In the genomic region with DNA sequence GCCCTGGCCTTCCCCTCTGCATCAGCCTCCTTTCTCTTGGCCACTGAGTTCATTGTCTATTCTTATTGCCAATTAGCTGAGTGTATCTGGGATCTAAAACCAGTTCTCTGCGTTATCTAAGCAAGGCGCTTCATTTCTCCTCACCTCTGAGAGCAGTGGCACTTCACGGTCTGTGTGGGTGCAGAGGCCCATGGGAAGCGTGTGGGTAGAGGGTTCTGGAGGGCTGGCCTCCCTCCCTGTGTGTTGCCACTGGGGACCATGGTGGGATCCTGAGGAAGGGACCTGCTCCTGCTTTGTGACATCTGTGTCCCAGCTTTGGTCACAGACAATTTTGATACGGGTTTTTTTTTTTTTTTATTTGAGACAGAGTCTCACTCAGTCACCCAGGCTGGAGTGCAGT, we compare ENCODE assay signal across 20 cellular contexts. TPM values are rescaled to one million over a fixed set of nuclear protein-coding genes. Genes with fewer than 3 reads are reported as not detected.
DNase-seq lines count a peak whose midpoint lies in the region; ATAC-seq and TF ChIP-seq lines count a peak whose summit lies in the region.
"Had no signal": no experiment of that assay in that cellular context is flagged by ENCODE, and none has a peak within 500 bp of the region (broad histone marks: within the 10 kb centered on the region; RNA-seq: fewer than 3 reads in every experiment).

No MANE protein-coding gene starts in this region.

- intact Hi-C loops in activated naive CD4-positive, alpha-beta T cell treated with anti-CD3 and anti-CD28 coated beads for 36 hours (cut with micrococcal nuclease): no loop called here

- H3K4me1 Mint-ChIP-seq in activated naive CD4-positive, alpha-beta T cell treated with anti-CD3 and anti-CD28 coated beads for 36 hours (ENCODE audit: low read depth): peaks cover 9% of the 10 kb centered on the region
- no peaks in the 10 kb centered on the region for H3K4me1 Mint-ChIP-seq in activated naive CD4-positive, alpha-beta T cell treated with anti-CD3 and anti-CD28 coated beads, Interleukin-2, amount 10 ng/mL, durations not matched to agents 7 days and 5 days
- peaks cover 0 to 6% of the 10 kb centered on the region in 2 donors for H3K4me1 Mint-ChIP-seq in effector memory CD8-positive, alpha-beta T cell (ENCODE audit: low read depth in 2 of 2)
- H3K4me1 Mint-ChIP-seq in stimulated activated naive B cell treated with anti-CD40 and anti-IgM and Interleukin-4, amounts not matched to agents 10 μg/mL and 1 μg/mL and 100 μg/mL, for 72 hours: peaks cover 11 to 48% of the 10 kb centered on the region in 2 donors

- H3K27ac Mint-ChIP-seq in activated naive CD4-positive, alpha-beta T cell treated with anti-CD3 and anti-CD28 coated beads for 36 hours: peak overlapping the region; percentile 41
- no peak overlapping the region for H3K27ac Mint-ChIP-seq in activated naive CD4-positive, alpha-beta T cell treated with anti-CD3 and anti-CD28 coated beads, Interleukin-2, amount 10 ng/mL, durations not matched to agents 7 days and 5 days
- H3K27ac Mint-ChIP-seq in effector memory CD8-positive, alpha-beta T cell: peak overlapping the region; percentile 1 to 58
- peak overlapping the region; percentile 48 for H3K27ac Mint-ChIP-seq in stimulated activated naive B cell treated with anti-CD40 and anti-IgM and Interleukin-4, amounts not matched to agents 10 μg/mL and 1 μg/mL and 100 μg/mL, for 72 hours
- H3K27ac Mint-ChIP-seq: activated T-helper 2 cell treated with anti-CD3 and anti-CD28 coated beads, Interferon-gamma antibody, Interleukin-2, Interleukin-4, amounts not matched to agents 10 μg/mL and 5 μg/mL and 100 μg/mL, durations not matched to agents 14 hours and 24 hours and 36 hours had no signal

- no peak for DNase-seq in activated naive CD4-positive, alpha-beta T cell treated with anti-CD3 and anti-CD28 coated beads for 36 hours
- no peak for DNase-seq in activated naive CD4-positive, alpha-beta T cell treated with anti-CD3 and anti-CD28 coated beads, Interleukin-2, amount 10 ng/mL, durations not matched to agents 7 days and 5 days
- DNase-seq in effector memory CD8-positive, alpha-beta T cell: no peak
- DNase-seq in stimulated activated naive B cell treated with anti-CD40 and anti-IgM and Interleukin-4, amounts not matched to agents 10 μg/mL and 1 μg/mL and 100 μg/mL, for 72 hours: no peak
- DNase-seq in NCI-H1436 (lab: John Stamatoyannopoulos, UW): no peak
- no peak for DNase-seq in GM10248 (ENCODE audit: extremely low spot score)
- DNase-seq: activated CD8-positive, alpha-beta memory T cell treated with anti-CD3 and anti-CD28 coated beads for 24 hours; DMS79; H7; heart left ventricle; KBM-7; lower lobe of right lung; MV-4-11; NCI-H2081; NCI-H510A; stimulated activated CD4-positive, alpha-beta T cell treated with anti-CD3 and anti-CD28 coated beads, Interleukin-12 subunit alpha, Interleukin-12 subunit beta, amount 100 ng/mL, for 4 hours; thyroid gland had no signal

- CTCF ChIA-PET in activated naive CD4-positive, alpha-beta T cell treated with anti-CD3 and anti-CD28 coated beads for 36 hours (lab: Charles Lee): interaction anchor here (0.5 kb wide), 1 partner anchor 82 kb away, joined by 3 read pairs; no protein-coding TSS in a partner anchor
- CTCF ChIA-PET in activated naive CD4-positive, alpha-beta T cell treated with anti-CD3 and anti-CD28 coated beads, Interleukin-2, amount 10 ng/mL, durations not matched to agents 7 days and 5 days (lab: Charles Lee): no interaction called here
- CTCF ChIA-PET in GM10248 (lab: Yijun Ruan, JAX): interaction anchor here (0.8 to 1.2 kb wide), 2 partner anchors 14 to 84 kb away, joined by 3 to 5 read pairs; no protein-coding TSS in a partner anchor

- no peak for TF ChIP-seq CTCF in GM10248 (IDR thresholded peaks at IDR 0.05; ENCODE audit: control extremely low read depth, extremely low read depth, low read depth, missing control alignments)

- no peaks in the 10 kb centered on the region for H3K9me3 Mint-ChIP-seq in activated naive CD4-positive, alpha-beta T cell treated with anti-CD3 and anti-CD28 coated beads for 36 hours
- H3K9me3 Mint-ChIP-seq in activated naive CD4-positive, alpha-beta T cell treated with anti-CD3 and anti-CD28 coated beads, Interleukin-2, amount 10 ng/mL, durations not matched to agents 7 days and 5 days: no peaks in the 10 kb centered on the region
- H3K9me3 Mint-ChIP-seq in effector memory CD8-positive, alpha-beta T cell: no peaks in the 10 kb centered on the region
- H3K9me3 Mint-ChIP-seq in stimulated activated naive B cell treated with anti-CD40 and anti-IgM and Interleukin-4, amounts not matched to agents 10 μg/mL and 1 μg/mL and 100 μg/mL, for 72 hours: no peaks in the 10 kb centered on the region
- H3K9me3 Mint-ChIP-seq: activated T-helper 2 cell treated with anti-CD3 and anti-CD28 coated beads, Interferon-gamma antibody, Interleukin-2, Interleukin-4, amounts not matched to agents 10 μg/mL and 5 μg/mL and 100 μg/mL, durations not matched to agents 14 hours and 24 hours and 36 hours had no signal

- peaks cover 28% of the 10 kb centered on the region for H3K36me3 Mint-ChIP-seq in activated naive CD4-positive, alpha-beta T cell treated with anti-CD3 and anti-CD28 coated beads for 36 hours (ENCODE audit: low read depth)
- H3K36me3 Mint-ChIP-seq in activated naive CD4-positive, alpha-beta T cell treated with anti-CD3 and anti-CD28 coated beads, Interleukin-2, amount 10 ng/mL, durations not matched to agents 7 days and 5 days: peaks cover 35% of the 10 kb centered on the region
- H3K36me3 Mint-ChIP-seq in effector memory CD8-positive, alpha-beta T cell (ENCODE audit: insufficient read depth): peaks cover 41% of the 10 kb centered on the region
- H3K36me3 Mint-ChIP-seq in stimulated activated naive B cell treated with anti-CD40 and anti-IgM and Interleukin-4, amounts not matched to agents 10 μg/mL and 1 μg/mL and 100 μg/mL, for 72 hours: peaks cover 43 to 57% of the 10 kb centered on the region in 2 donors

- POLR2A ChIA-PET in GM10248 (lab: Yijun Ruan, JAX): interaction anchor here (0.6 kb wide), 1 partner anchor 37 kb away, joined by 3 read pairs; no protein-coding TSS in a partner anchor

- H3K4me3 Mint-ChIP-seq in activated naive CD4-positive, alpha-beta T cell treated with anti-CD3 and anti-CD28 coated beads for 36 hours: no peak overlapping the region
- no peak overlapping the region for H3K4me3 Mint-ChIP-seq in activated naive CD4-positive, alpha-beta T cell treated with anti-CD3 and anti-CD28 coated beads, Interleukin-2, amount 10 ng/mL, durations not matched to agents 7 days and 5 days
- no peak overlapping the region for H3K4me3 Mint-ChIP-seq in effector memory CD8-positive, alpha-beta T cell
- H3K4me3 Mint-ChIP-seq in stimulated activated naive B cell treated with anti-CD40 and anti-IgM and Interleukin-4, amounts not matched to agents 10 μg/mL and 1 μg/mL and 100 μg/mL, for 72 hours: peak overlapping the region in 1 of 2 donors; percentile 36

- ATAC-seq in HG02885 (IDR thresholded peaks at IDR 0.05; ENCODE audit: poor library complexity, unreplicated experiment) (peak; percentile 35), GM21526 (IDR thresholded peaks at IDR 0.05; ENCODE audit: low FRiP score, unreplicated experiment) (no peak)
- ATAC-seq in effector memory CD8-positive, alpha-beta T cell (replicated peaks): no peak
- peak; percentile 28 to 31 for ATAC-seq in stimulated activated naive B cell treated with anti-CD40 and anti-IgM and Interleukin-4, amounts not matched to agents 10 μg/mL and 1 μg/mL and 100 μg/mL, for 72 hours (replicated peaks)
- ATAC-seq: lower lobe of right lung had no signal

- no peaks in the 10 kb centered on the region for H3K27me3 Mint-ChIP-seq in activated naive CD4-positive, alpha-beta T cell treated with anti-CD3 and anti-CD28 coated beads for 36 hours (ENCODE audit: low read depth)
- H3K27me3 Mint-ChIP-seq in activated naive CD4-positive, alpha-beta T cell treated with anti-CD3 and anti-CD28 coated beads, Interleukin-2, amount 10 ng/mL, durations not matched to agents 7 days and 5 days: no peaks in the 10 kb centered on the region
- no peaks in the 10 kb centered on the region for H3K27me3 Mint-ChIP-seq in effector memory CD8-positive, alpha-beta T cell
- no peaks in the 10 kb centered on the region for H3K27me3 Mint-ChIP-seq in stimulated activated naive B cell treated with anti-CD40 and anti-IgM and Interleukin-4, amounts not matched to agents 10 μg/mL and 1 μg/mL and 100 μg/mL, for 72 hours

RNA-seq across cellular contexts. Expression of a gene that starts 32.7 kb away (rescaled TPM):
- 100 to 1,000 TPM; 137 to 138 TPM for total RNA-seq in activated naive CD4-positive, alpha-beta T cell treated with anti-CD3 and anti-CD28 coated beads for 36 hours

Comparison
In these comparisons a context has a peak if more than half of its experiments do, and no peak if none do; other contexts are left out.
1. ATAC-seq: peak in HG02885 (single experiment) and stimulated activated naive B cell treated with anti-CD40 and anti-IgM and Interleukin-4, amounts not matched to agents 10 μg/mL and 1 μg/mL and 100 μg/mL, for 72 hours (2 of 2); none in effector memory CD8-positive, alpha-beta T cell (single experiment) and GM21526 (single experiment).